Comparison of ENCODE assay signal across 8 cellular contexts in the genomic region with DNA sequence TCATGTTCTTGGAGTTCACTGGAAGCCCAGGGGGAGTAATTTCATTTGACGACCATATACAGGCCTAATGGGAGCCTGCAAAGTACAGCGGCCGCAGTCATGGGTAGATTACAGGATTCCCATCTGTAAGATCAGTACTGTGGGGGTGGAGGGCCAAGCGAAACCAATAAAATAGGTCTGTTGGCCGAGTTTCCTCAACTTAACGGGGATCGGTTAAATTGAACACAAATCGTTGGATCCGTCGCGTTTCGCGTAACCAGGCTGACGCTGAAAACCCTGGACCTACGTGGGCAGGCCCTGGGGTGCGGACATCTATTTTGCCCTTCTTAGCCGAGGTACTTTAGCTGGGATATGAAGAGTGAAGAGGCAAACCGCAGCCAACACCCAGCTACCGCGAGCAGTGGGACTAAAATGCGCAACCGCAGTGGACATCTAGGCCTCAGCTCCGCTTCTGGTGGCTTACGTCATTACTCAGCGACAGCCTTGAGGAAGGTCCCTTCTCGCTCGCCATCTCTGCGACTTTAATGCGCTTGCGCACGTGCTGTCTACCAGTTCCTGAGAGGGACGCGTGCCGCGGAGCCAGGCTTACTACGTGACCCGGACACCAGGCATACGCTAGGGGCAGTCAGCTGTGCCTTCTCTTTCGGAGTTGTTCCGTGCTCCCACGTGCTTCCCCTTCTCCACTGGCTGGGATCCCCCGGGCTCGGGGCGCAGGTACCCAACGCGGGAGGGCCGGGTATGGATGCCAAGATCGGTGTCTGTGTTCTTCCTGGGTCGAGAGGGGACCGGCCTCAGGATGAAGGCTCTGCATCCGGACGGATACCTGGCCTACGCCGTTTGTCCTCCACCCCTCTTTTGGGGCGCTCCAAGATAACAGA. TPM values are rescaled to one million over a fixed set of nuclear protein-coding genes. Genes with fewer than 3 reads are reported as not detected.
A peak's percentile ranks its signal among the peaks of the same experiment; 100 is the strongest.
DNase-seq lines count a peak whose midpoint lies in the region; ATAC-seq and TF ChIP-seq lines count a peak whose summit lies in the region.

Gene NAT10 (plus strand): TSS at position 551 of the 878 bp plus-strand sequence. CDS start 2,597 bp downstream, outside the sequence.

- WGBS in lung, 2 donors: 0 to 1% methylated on average over 55 of the region's 55 CpGs

- no peak for TF ChIP-seq CTCF in lung (IDR thresholded peaks at IDR 0.05; ENCODE audit: control extremely low read depth, extremely low read depth)

- DNase-seq in COLO829 (ENCODE audit: low spot score) (peak; percentile 99), HS-5 (ENCODE audit: low read depth) (peak; percentile 98), NK-92 (lab: John Stamatoyannopoulos, UW; ENCODE audit: unreplicated experiment) (peak; percentile 94), lung (ENCODE audit: low spot score) (peak; percentile 98)
- DNase-seq in activated CD8-positive, alpha-beta memory T cell treated with anti-CD3 and anti-CD28 coated beads for 1 hour (ENCODE audit: extremely low read depth in 1 of 2, low read depth in 1 of 2): peak; percentile 93 to 97
- DNase-seq in effector CD4-positive, alpha-beta T cell: peak; percentile 98
- DNase-seq in stimulated activated CD4-positive, alpha-beta T cell treated with anti-CD3 and anti-CD28 coated beads, TNF-alpha, amount 100 ng/mL, for 4 hours (ENCODE audit: low read depth in 3 of 3): peak; percentile 88 to 96 (median 94)

- no peaks in the 10 kb centered on the region for H3K9me3 ChIP-seq in lung (ENCODE audit: control insufficient read depth in 2 of 2, insufficient read depth in 1 of 2, low read length in 1 of 2)

- ATAC-seq in GM19468 (IDR thresholded peaks at IDR 0.05; ENCODE audit: extremely low read depth, unreplicated experiment) (peak; percentile 88), lung (ENCODE audit: insufficient read depth, low FRiP score) (peak; percentile 90)

- no peaks in the 10 kb centered on the region for H3K27me3 ChIP-seq in lung (ENCODE audit: control insufficient read depth, insufficient read depth)

- H3K4me1 ChIP-seq in lung (ENCODE audit: control insufficient read depth in 2 of 2, insufficient read depth in 2 of 2, low read length in 2 of 2): peaks cover 4 to 8% of the 10 kb centered on the region in 2 donors

- H3K4me3 ChIP-seq in lung: peak within 1 kb of the TSS; percentile 87

- H3K36me3 ChIP-seq in lung (ENCODE audit: control insufficient read depth in 2 of 2, insufficient read depth in 2 of 2, low read length in 2 of 2): peaks cover 12 to 19% of the 10 kb centered on the region in 2 donors

- H3K27ac ChIP-seq in lung (ENCODE audit: low read depth in 1 of 2, low read length in 1 of 2): peak within 1 kb of the TSS; percentile 87 to 94

RNA-seq across cellular contexts. Expression of gene NAT10, which starts in this region (rescaled TPM):
- total RNA-seq in lung: 10 to 100 TPM; 27.1 to 41.1 TPM
- polyA plus RNA-seq in lung: 10 to 100 TPM; 24.2 to 28.3 TPM

Comparison
In these comparisons a context has a peak if more than half of its experiments do, and no peak if none do; other contexts are left out.
1. Peak in every context shown above with its lines: DNase-seq, ATAC-seq, H3K4me3 ChIP-seq and H3K27ac ChIP-seq.